In genomic region chr1:30855686-30856259, GRCh38 we compare ENCODE assay signal across 15 cellular contexts. TPM values are rescaled to one million over a fixed set of nuclear protein-coding genes. Genes with fewer than 3 reads are reported as not detected.
DNase-seq lines count a peak whose midpoint lies in the region; ATAC-seq, FAIRE-seq and TF ChIP-seq lines count a peak whose summit lies in the region.
"Had no signal": no experiment of that assay in that cellular context is flagged by ENCODE, and none has a peak within 500 bp of the region (broad histone marks: within the 10 kb centered on the region; RNA-seq: fewer than 3 reads in every experiment).

No MANE protein-coding gene starts in this region.

- TF ChIP-seq POLR2A in HepG2 (IDR thresholded peaks at IDR 0.05; ENCODE audit: insufficient read depth in 1 of 2, low read depth in 2 of 2, low read length in 2 of 2) (no peak), right lobe of liver (IDR thresholded peaks at IDR 0.05) (no peak), erythroblast (IDR thresholded peaks at IDR 0.05; ENCODE audit: low read length) (no peak)

- no peak overlapping the region for H3K27ac Mint-ChIP-seq in astrocyte (ENCODE audit: unreplicated experiment)
- H3K27ac Mint-ChIP-seq: CD8-positive, alpha-beta memory T cell; T-cell had no signal

- intact Hi-C loops in HepG2 (cut with micrococcal nuclease; ENCODE audit: unreplicated experiment) = no loop called here
- intact Hi-C loops in right lobe of liver (cut with DNase I) = no loop called here

- H3K27me3 Mint-ChIP-seq in astrocyte (ENCODE audit: low read depth, unreplicated experiment) = peaks cover 5% of the 10 kb centered on the region

- no peak overlapping the region for H3K4ac ChIP-seq in mesenchymal stem cell (ENCODE audit: low read depth in 1 of 2, low read length in 2 of 2)

- peak overlapping the region; percentile 2 to 61 for H2BK12ac ChIP-seq in mesenchymal stem cell (ENCODE audit: low read length in 2 of 2)

- H2BK15ac ChIP-seq in mesenchymal stem cell (ENCODE audit: low read depth, poor library complexity, severe bottlenecking) = no peak overlapping the region

- CTCF ChIA-PET in HepG2 (lab: Yijun Ruan, JAX; ENCODE audit: low intra/inter-chr PET ratio, low total read pairs) = no interaction called here

- no peak overlapping the region for H3K4me3 Mint-ChIP-seq in astrocyte (ENCODE audit: unreplicated experiment)
- H3K4me3 Mint-ChIP-seq: CD8-positive, alpha-beta memory T cell; T-cell had no signal

- peaks cover 2 to 9% of the 10 kb centered on the region in 2 experiments; a peak in 2 of 5 replicates for H3K27me3 ChIP-seq in HepG2 (ENCODE audit: control insufficient read depth in 1 of 2, insufficient read depth in 2 of 2, low read length in 2 of 2)
- H3K27me3 ChIP-seq in right lobe of liver = no peaks in the 10 kb centered on the region
- no peaks in the 10 kb centered on the region for H3K27me3 ChIP-seq in astrocyte (ENCODE audit: insufficient read depth, low read length)
- H3K27me3 ChIP-seq in mesenchymal stem cell (ENCODE audit: control insufficient read depth in 1 of 2, insufficient read depth in 1 of 2, low read length in 2 of 2) = peaks cover 0 to 17% of the 10 kb centered on the region in 2 experiments
- H3K27me3 ChIP-seq in right atrium auricular region = no peaks in the 10 kb centered on the region

- no peak overlapping the region for H4K8ac ChIP-seq in mesenchymal stem cell (ENCODE audit: low read length)

- H4K20me1 ChIP-seq in HepG2 (ENCODE audit: insufficient read depth, low read length) = no peaks in the 10 kb centered on the region
- H4K20me1 ChIP-seq in astrocyte (ENCODE audit: insufficient read depth, low read length) = no peaks in the 10 kb centered on the region

- DNase-seq in HepG2 (ENCODE audit: low spot score) (no peak), right lobe of liver (no peak), astrocyte (ENCODE audit: low read depth) (no peak), mesenchymal stem cell (no peak), right atrium auricular region (ENCODE audit: low spot score) (no peak), erythroblast (lab: John Stamatoyannopoulos, UW) (no peak)
- DNase-seq: CD8-positive, alpha-beta memory T cell; MV-4-11; T-cell had no signal

- H3K4me3 ChIP-seq in HepG2 (replicated peaks in 1 of 3; ENCODE audit: insufficient read depth in 1 of 3, low read depth in 2 of 3, low read length in 3 of 3) (no peak overlapping the region), right lobe of liver (no peak overlapping the region), astrocyte (ENCODE audit: insufficient read depth, low read depth, low read length) (no peak overlapping the region), mesenchymal stem cell (ENCODE audit: insufficient read depth in 1 of 2, low read depth in 1 of 2, low read length in 2 of 2) (no peak overlapping the region), right atrium auricular region (no peak overlapping the region)
- H3K4me3 ChIP-seq: BLaER1 treated with 17β-estradiol and CSF1 and Interleukin-3, amounts not matched to agents 10 nM and 100 nM; SK-N-MC had no signal

- no peak overlapping the region for H3K14ac ChIP-seq in mesenchymal stem cell (ENCODE audit: low read length in 2 of 2)

- in situ Hi-C loops in HepG2 (cut with HindIII; ENCODE audit: extremely low pct_ligation_motif_present, low pct_unique_long_range_greater_than_20kb) = no loop called here

- no peak overlapping the region for H2BK120ac ChIP-seq in mesenchymal stem cell (ENCODE audit: low read depth, low read length)

- BruUV-seq in HepG2 (replicated peaks; lab: Mats Ljungman, UMichigan) = no TSS peak

- no peak overlapping the region for H2AK5ac ChIP-seq in mesenchymal stem cell (ENCODE audit: low read length, severe bottlenecking)

- H3K4me1 Mint-ChIP-seq in astrocyte (ENCODE audit: low read depth, unreplicated experiment) = peaks cover 20% of the 10 kb centered on the region

- H3K27ac ChIP-seq in HepG2 (ENCODE audit: extremely low read length, insufficient read depth, low read length) (no peak overlapping the region), right lobe of liver (no peak overlapping the region), astrocyte (ENCODE audit: low read depth, low read length) (no peak overlapping the region), mesenchymal stem cell (ENCODE audit: low read length, poor library complexity, severe bottlenecking) (no peak overlapping the region), right atrium auricular region (no peak overlapping the region)
- H3K27ac ChIP-seq: BLaER1 treated with 17β-estradiol and CSF1 and Interleukin-3, amounts not matched to agents 10 nM and 100 nM; KMS-11; SK-N-MC had no signal

- POLR2A ChIA-PET in HepG2 (lab: Yijun Ruan, JAX) = no interaction called here

- no peak overlapping the region for H2AFZ ChIP-seq in HepG2 (ENCODE audit: low read length)
- H2AFZ ChIP-seq in astrocyte (ENCODE audit: low read depth, low read length) = no peak overlapping the region
- no peak overlapping the region for H2AFZ ChIP-seq in mesenchymal stem cell (ENCODE audit: low read depth, low read length)

- H3K4me2 ChIP-seq in HepG2 (ENCODE audit: low read depth, low read length) = no peak overlapping the region
- peak overlapping the region; percentile 36 for H3K4me2 ChIP-seq in astrocyte (ENCODE audit: low read length)
- H3K4me2 ChIP-seq in mesenchymal stem cell (ENCODE audit: low read length, poor library complexity, severe bottlenecking) = no peak overlapping the region
- H3K4me2 ChIP-seq: BLaER1 treated with 17β-estradiol and CSF1 and Interleukin-3, amounts not matched to agents 10 nM and 100 nM; KMS-11 had no signal

- TF ChIP-seq CTCF in HepG2 (CRISPR knock-in tag; IDR thresholded peaks at IDR 0.05) (no peak), right lobe of liver (IDR thresholded peaks at IDR 0.05) (no peak), astrocyte (IDR thresholded peaks at IDR 0.05; ENCODE audit: insufficient read depth, low read depth, low read length) (no peak), right atrium auricular region (IDR thresholded peaks at IDR 0.05) (no peak)

- no peaks in the 10 kb centered on the region for H3K9me3 Mint-ChIP-seq in astrocyte (ENCODE audit: unreplicated experiment)
- H3K9me3 Mint-ChIP-seq: CD8-positive, alpha-beta memory T cell; T-cell had no signal

- H3K36me3 ChIP-seq in HepG2 (replicated peaks in 1 of 2; ENCODE audit: control insufficient read depth in 1 of 2, insufficient read depth in 2 of 2, low read length in 2 of 2) (no peaks in the 10 kb centered on the region), right lobe of liver (no peaks in the 10 kb centered on the region), astrocyte (ENCODE audit: insufficient read depth, low read length) (no peaks in the 10 kb centered on the region), mesenchymal stem cell (ENCODE audit: control insufficient read depth in 1 of 2, insufficient read depth in 2 of 2, low read depth in 1 of 2, low read length in 2 of 2) (no peaks in the 10 kb centered on the region), right atrium auricular region (no peaks in the 10 kb centered on the region)
- H3K36me3 ChIP-seq: BLaER1 treated with 17β-estradiol and CSF1 and Interleukin-3, amounts not matched to agents 10 nM and 100 nM had no signal

- H3K36me3 Mint-ChIP-seq in astrocyte (ENCODE audit: low read depth, unreplicated experiment) = no peaks in the 10 kb centered on the region
- H3K36me3 Mint-ChIP-seq: CD8-positive, alpha-beta memory T cell; T-cell had no signal

- H3K79me2 ChIP-seq in HepG2 (ENCODE audit: insufficient read depth, low read length) (no peaks in the 10 kb centered on the region), astrocyte (ENCODE audit: insufficient read depth, low read length) (no peaks in the 10 kb centered on the region)

- H3K18ac ChIP-seq in mesenchymal stem cell (ENCODE audit: low read depth in 1 of 2, low read length in 2 of 2) = no peak overlapping the region

- H3K79me1 ChIP-seq in mesenchymal stem cell (replicated peaks; ENCODE audit: low read length, poor library complexity, severe bottlenecking) = no peaks in the 10 kb centered on the region

- no peak for ATAC-seq in HepG2
- ATAC-seq in right lobe of liver = no peak
- ATAC-seq in HG02642 (IDR thresholded peaks at IDR 0.05; ENCODE audit: poor library complexity, unreplicated experiment) = no peak
- ATAC-seq: HCT116, T-cell had no signal

- no peak overlapping the region for H3K9ac ChIP-seq in HepG2 (ENCODE audit: insufficient read depth, low read depth, low read length)
- H3K9ac ChIP-seq in astrocyte (ENCODE audit: low read length) = no peak overlapping the region
- no peak overlapping the region for H3K9ac ChIP-seq in mesenchymal stem cell (ENCODE audit: low read length)
- H3K9ac ChIP-seq: BLaER1 treated with 17β-estradiol and CSF1 and Interleukin-3, amounts not matched to agents 10 nM and 100 nM; KMS-11 had no signal

- no peak for TF ChIP-seq RAD21 in HepG2 (CRISPR knock-in tag; IDR thresholded peaks at IDR 0.05)

- WGBS in HepG2 (ENCODE audit: low lambda C conversion rate) = 27% methylated on average over 4 of the region's 4 CpGs
- WGBS in right lobe of liver (ENCODE audit: insufficient coverage, low coverage, low lambda C conversion rate, missing lambda C conversion rate) = 53% methylated on average over 4 of the region's 4 CpGs
- 62% methylated on average over 4 of the region's 4 CpGs for WGBS in mesenchymal stem cell

- no peak for TF ChIP-seq EP300 in HepG2 (IDR thresholded peaks at IDR 0.05; ENCODE audit: low read depth in 2 of 2, low read length in 2 of 2)
- TF ChIP-seq EP300 in HepG2 (CRISPR knock-in tag; IDR thresholded peaks at IDR 0.05; ENCODE audit: borderline replicate concordance) = no peak

- no peak overlapping the region for H2BK5ac ChIP-seq in mesenchymal stem cell (ENCODE audit: low read depth, low read length, poor library complexity, severe bottlenecking)

- no peak overlapping the region for H3K23ac ChIP-seq in mesenchymal stem cell (ENCODE audit: low read length in 2 of 2)

- FAIRE-seq in HepG2 (lab: Jason Lieb, UNC) (no peak), astrocyte (lab: Jason Lieb, UNC) (no peak)
- FAIRE-seq: D721Med had no signal

- H3K4me1 ChIP-seq in HepG2 (ENCODE audit: insufficient read depth, low read length) = peaks cover 15% of the 10 kb centered on the region
- H3K4me1 ChIP-seq in right lobe of liver = no peaks in the 10 kb centered on the region
- peaks cover 26% of the 10 kb centered on the region for H3K4me1 ChIP-seq in astrocyte (ENCODE audit: insufficient read depth, low read length)
- H3K4me1 ChIP-seq in mesenchymal stem cell (ENCODE audit: control insufficient read depth, insufficient read depth, low read depth, low read length) = peaks cover 29% of the 10 kb centered on the region
- H3K4me1 ChIP-seq in right atrium auricular region = peaks cover 0 to 13% of the 10 kb centered on the region in 2 donors

- H3K9me3 ChIP-seq in HepG2 (ENCODE audit: low read length) (no peaks in the 10 kb centered on the region), right lobe of liver (no peaks in the 10 kb centered on the region), astrocyte (ENCODE audit: insufficient read depth, low read depth, low read length) (no peaks in the 10 kb centered on the region), mesenchymal stem cell (ENCODE audit: control insufficient read depth, low read length) (no peaks in the 10 kb centered on the region), right atrium auricular region (no peaks in the 10 kb centered on the region)
- H3K9me3 ChIP-seq: BLaER1 treated with 17β-estradiol and CSF1 and Interleukin-3, amounts not matched to agents 10 nM and 100 nM had no signal

- H4K91ac ChIP-seq in mesenchymal stem cell (ENCODE audit: low read length) = no peak overlapping the region

RNA-seq across cellular contexts. Expression of gene SDC3, which starts 52.8 kb away (rescaled TPM):
- total RNA-seq in HepG2 (2016; rRNA removed; fragmentation: Illumina TruSeq; extraction: Trizol) (0.18 and 0.49 TPM in 2 replicates), right lobe of liver (10 to 100 TPM; 13.8 to 45.7 (median 16.2) TPM), astrocyte (113 and 135 TPM in 2 replicates), right atrium auricular region (10 to 100 TPM; 15.9 to 43.8 TPM)
- 0.10 and 0.26 TPM in 2 replicates for total RNA-seq in HepG2 (2016; cell fraction: cytosol; rRNA removed; fragmentation: Illumina TruSeq; extraction: Trizol; ENCODE audit: low read depth)
- total RNA-seq in HepG2 (2016; cell fraction: insoluble cytoplasmic fraction; rRNA removed; fragmentation: Illumina TruSeq; extraction: Trizol) = 0.25 and 0.61 TPM in 2 replicates
- 0.24 and 0.40 TPM in 2 replicates for total RNA-seq in HepG2 (2016; cell fraction: membrane; rRNA removed; fragmentation: Illumina TruSeq; extraction: Trizol)
- 0.47 and 0.78 TPM in 2 replicates for total RNA-seq in HepG2 (2016; cell fraction: nucleus; rRNA removed; fragmentation: Illumina TruSeq; extraction: Trizol)
- polyA plus RNA-seq in HepG2 (2011; rRNA removed) = 0.84 and 0.85 TPM in 2 replicates
- 0.64 and 0.74 TPM in 2 replicates for polyA plus RNA-seq in HepG2 (2011; cell fraction: cytosol; rRNA removed)
- 1.3 and 1.4 TPM in 2 replicates for polyA plus RNA-seq in HepG2 (2011; cell fraction: nucleus; rRNA removed)
- polyA plus RNA-seq in HepG2 (2012) = 0.98 and 2.3 TPM in 2 replicates
- polyA plus RNA-seq in HepG2 (2016; cell fraction: cytosol; fragmentation: Illumina TruSeq; extraction: Trizol; ENCODE audit: low read depth) = 0.11 and 0.24 TPM in 2 replicates
- 0.69 and 0.96 TPM in 2 replicates for polyA plus RNA-seq in HepG2 (2016; cell fraction: insoluble cytoplasmic fraction; fragmentation: Illumina TruSeq; extraction: Trizol; ENCODE audit: low read depth)
- 0.35 and 0.79 TPM in 2 replicates for polyA plus RNA-seq in HepG2 (2016; cell fraction: membrane; fragmentation: Illumina TruSeq; extraction: Trizol; ENCODE audit: low read depth)
- 1.5 and 1.7 TPM in 2 replicates for polyA plus RNA-seq in HepG2 (2016; cell fraction: nucleus; fragmentation: Illumina TruSeq; extraction: Trizol; ENCODE audit: insufficient read depth, low read depth)
- polyA minus RNA-seq in HepG2 (2011; rRNA and poly(A)+ RNA removed; ENCODE audit: low replicate concordance) = 1.8 and 6.1 TPM in 2 replicates
- polyA minus RNA-seq in HepG2 (2011; cell fraction: cytosol; rRNA and poly(A)+ RNA removed) = 0.89 and 2.0 TPM in 2 replicates
- 0.37 and 0.77 TPM in 2 replicates for polyA minus RNA-seq in HepG2 (2011; cell fraction: nucleus; rRNA and poly(A)+ RNA removed)
- polyA plus RNA-seq in mesenchymal stem cell (2013, experiment 1 of 2) = 102 TPM
- polyA plus RNA-seq in mesenchymal stem cell (2013, experiment 2 of 2) = 102 TPM
- polyA plus RNA-seq: CD8-positive, alpha-beta memory T cell had no signal

Comparison
In these comparisons a context has a peak if more than half of its experiments do, and no peak if none do; other contexts are left out.
1. RNA of gene SDC3, which starts 52.8 kb away (total RNA-seq): 113 to 135 TPM in astrocyte, 15.9 to 43.8 TPM in right atrium auricular region and 13.8 to 45.7 TPM in right lobe of liver; 0.10 to 0.78 TPM in HepG2; every median in the first group is over 4 times any median in the second.